ENCODE assay signal across 31 cellular contexts in the genomic region with DNA sequence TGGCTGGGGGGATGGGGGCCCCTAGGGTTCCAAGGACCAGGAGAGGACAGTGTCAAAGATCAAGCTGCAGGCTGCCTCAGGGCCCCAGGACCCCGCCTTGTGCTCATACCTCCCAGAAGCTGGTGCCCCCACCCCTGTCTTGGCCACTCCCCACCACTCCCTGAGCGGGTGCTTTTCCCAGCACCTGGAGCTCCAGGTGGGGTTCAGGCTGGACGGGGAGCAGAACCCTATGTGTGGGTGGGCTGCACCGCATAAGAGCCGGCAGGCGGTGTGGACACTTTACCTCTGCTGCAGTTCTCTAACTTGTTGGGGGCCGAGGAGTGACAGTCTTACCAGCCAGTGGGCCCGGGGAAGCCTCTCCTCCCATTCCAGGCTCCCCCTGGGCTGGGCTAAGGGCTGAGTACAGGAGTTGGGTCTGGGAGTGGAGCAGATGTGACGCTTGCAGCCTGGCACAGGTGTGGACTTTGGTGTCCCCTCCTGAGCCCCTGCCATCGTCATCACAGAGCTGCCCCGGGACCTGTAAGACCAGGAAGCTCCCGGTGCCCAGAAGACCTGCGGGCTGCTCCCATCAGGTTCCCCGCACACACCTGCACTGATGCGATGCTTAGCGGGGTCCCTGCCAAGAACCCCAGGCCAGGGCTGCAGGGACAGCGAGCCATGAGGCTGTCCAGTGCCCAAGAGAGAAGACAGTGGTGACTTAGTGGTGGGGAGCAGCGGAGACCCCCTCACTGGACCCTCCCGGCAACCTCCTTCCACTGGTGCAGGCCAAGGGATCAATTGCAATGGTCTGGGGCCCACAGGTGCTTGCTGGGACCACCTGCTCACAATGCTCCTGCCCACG.
"Had no signal": no experiment of that assay in that cellular context is flagged by ENCODE, and none has a peak within 500 bp of the region (broad histone marks: within the 10 kb centered on the region; RNA-seq: fewer than 3 reads in every experiment).

No MANE protein-coding gene starts in this region.

- ATAC-seq: activated CD8-positive, alpha-beta memory T cell treated with anti-CD3 and anti-CD28 coated beads, Interleukin-2, amount 10 ng/mL, durations not matched to agents 7 days and 5 days; activated CD8-positive, alpha-beta T cell treated with anti-CD3 and anti-CD28 coated beads for 36 hours; activated T-cell treated with anti-CD3 and anti-CD28 coated beads, Interleukin-2, amount 50 U/mL, for 72 hours; body of pancreas; heart right ventricle; left ventricle myocardium superior had no signal

- H3K4me3 Mint-ChIP-seq: activated CD8-positive, alpha-beta memory T cell treated with anti-CD3 and anti-CD28 coated beads, Interleukin-2, amount 10 ng/mL, durations not matched to agents 7 days and 5 days; activated CD8-positive, alpha-beta T cell treated with anti-CD3 and anti-CD28 coated beads for 36 hours; activated naive CD4-positive, alpha-beta T cell treated with anti-CD3 and anti-CD28 coated beads for 36 hours; activated naive CD8-positive, alpha-beta T cell treated with anti-CD3 and anti-CD28 coated beads for 36 hours; activated T-cell treated with anti-CD3 and anti-CD28 coated beads, Interleukin-2, amount 50 U/mL, for 72 hours; nephron; stimulated activated naive CD8-positive, alpha-beta T cell treated with anti-CD3 and anti-CD28 coated beads, Interleukin-15, Interleukin-2, amounts not matched to agents 100 ng/mL and 50 ng/mL, for 24 hours; T-helper 1 cell treated with Interleukin-12 subunit alpha and Interleukin-12 subunit beta and Interleukin-4 antibody, amounts not matched to agents 30 μg/mL and 1 μg/mL, for 36 hours; WTC11 had no signal

- H3K36me3 ChIP-seq: adrenal gland, esophagus squamous epithelium, heart right ventricle, ovary, prostate gland, thoracic aorta, uterus had no signal

- H3K4me1 ChIP-seq: adrenal gland, body of pancreas, esophagus squamous epithelium, heart right ventricle, prostate gland, uterus had no signal

- DNase-seq: activated CD4-positive, alpha-beta T cell treated with anti-CD3 and anti-CD28 coated beads for 1 hour; activated CD4-positive, alpha-beta T cell treated with anti-CD3 and anti-CD28 coated beads, Interleukin-2, amount 50 U/mL, for 1 hour; activated CD8-positive, alpha-beta memory T cell treated with anti-CD3 and anti-CD28 coated beads, Interleukin-2, amount 10 ng/mL, durations not matched to agents 7 days and 5 days; activated CD8-positive, alpha-beta T cell treated with anti-CD3 and anti-CD28 coated beads for 36 hours; activated naive CD4-positive, alpha-beta T cell treated with anti-CD3 and anti-CD28 coated beads for 36 hours; activated naive CD8-positive, alpha-beta T cell treated with anti-CD3 and anti-CD28 coated beads for 36 hours; activated T-cell treated with anti-CD3 and anti-CD28 coated beads for 4 hours; activated T-cell treated with anti-CD3 and anti-CD28 coated beads, Interleukin-2, amount 50 U/mL, for 72 hours; adrenal gland; aorta; body of pancreas; dermis blood vessel endothelial cell; effector CD4-positive, alpha-beta T cell; esophagus squamous epithelium; foreskin melanocyte; heart right ventricle; left ventricle myocardium superior; ovary; retina; T1000; trophoblast cell; uterus had no signal

- H3K27me3 Mint-ChIP-seq: activated CD8-positive, alpha-beta memory T cell treated with anti-CD3 and anti-CD28 coated beads, Interleukin-2, amount 10 ng/mL, durations not matched to agents 7 days and 5 days; activated CD8-positive, alpha-beta T cell treated with anti-CD3 and anti-CD28 coated beads for 36 hours; activated naive CD8-positive, alpha-beta T cell treated with anti-CD3 and anti-CD28 coated beads for 36 hours; stimulated activated naive CD8-positive, alpha-beta T cell treated with anti-CD3 and anti-CD28 coated beads, Interleukin-15, Interleukin-2, amounts not matched to agents 100 ng/mL and 50 ng/mL, for 24 hours had no signal

- H3K9me3 ChIP-seq: adrenal gland, body of pancreas, esophagus squamous epithelium, heart right ventricle, ovary, prostate gland, thoracic aorta, uterus had no signal

- H3K9me3 Mint-ChIP-seq: activated naive CD4-positive, alpha-beta T cell treated with anti-CD3 and anti-CD28 coated beads for 36 hours; activated naive CD8-positive, alpha-beta T cell treated with anti-CD3 and anti-CD28 coated beads for 36 hours; nephron; stimulated activated naive CD8-positive, alpha-beta T cell treated with anti-CD3 and anti-CD28 coated beads, Interleukin-15, Interleukin-2, amounts not matched to agents 100 ng/mL and 50 ng/mL, for 24 hours; T-helper 1 cell treated with Interleukin-12 subunit alpha and Interleukin-12 subunit beta and Interleukin-4 antibody, amounts not matched to agents 30 μg/mL and 1 μg/mL, for 36 hours; WTC11 had no signal

- H3K4me1 Mint-ChIP-seq: activated CD8-positive, alpha-beta memory T cell treated with anti-CD3 and anti-CD28 coated beads, Interleukin-2, amount 10 ng/mL, durations not matched to agents 7 days and 5 days; activated naive CD8-positive, alpha-beta T cell treated with anti-CD3 and anti-CD28 coated beads for 36 hours; nephron had no signal

- H3K27me3 ChIP-seq: adrenal gland, body of pancreas, ovary, uterus had no signal

- H3K27ac ChIP-seq: adrenal gland, body of pancreas, epithelial cell of prostate, esophagus squamous epithelium, heart right ventricle, ovary, prostate gland, thoracic aorta, uterus had no signal

- H3K4me3 ChIP-seq: adrenal gland, body of pancreas, esophagus squamous epithelium, heart right ventricle, ovary, prostate gland, thoracic aorta, uterus had no signal

- FAIRE-seq: colon, endometrium had no signal

- H3K36me3 Mint-ChIP-seq: activated CD8-positive, alpha-beta memory T cell treated with anti-CD3 and anti-CD28 coated beads, Interleukin-2, amount 10 ng/mL, durations not matched to agents 7 days and 5 days; activated naive CD8-positive, alpha-beta T cell treated with anti-CD3 and anti-CD28 coated beads for 36 hours; WTC11 had no signal

- H3K27ac Mint-ChIP-seq: activated CD8-positive, alpha-beta memory T cell treated with anti-CD3 and anti-CD28 coated beads, Interleukin-2, amount 10 ng/mL, durations not matched to agents 7 days and 5 days; activated CD8-positive, alpha-beta T cell treated with anti-CD3 and anti-CD28 coated beads for 36 hours; activated naive CD4-positive, alpha-beta T cell treated with anti-CD3 and anti-CD28 coated beads for 36 hours; activated naive CD8-positive, alpha-beta T cell treated with anti-CD3 and anti-CD28 coated beads for 36 hours; activated T-cell treated with anti-CD3 and anti-CD28 coated beads, Interleukin-2, amount 50 U/mL, for 72 hours; nephron; stimulated activated naive CD8-positive, alpha-beta T cell treated with anti-CD3 and anti-CD28 coated beads, Interleukin-15, Interleukin-2, amounts not matched to agents 100 ng/mL and 50 ng/mL, for 24 hours; T-helper 1 cell treated with Interleukin-12 subunit alpha and Interleukin-12 subunit beta and Interleukin-4 antibody, amounts not matched to agents 30 μg/mL and 1 μg/mL, for 36 hours; WTC11 had no signal
